8 cellular contexts compared by ENCODE assay signal in the genomic region with DNA sequence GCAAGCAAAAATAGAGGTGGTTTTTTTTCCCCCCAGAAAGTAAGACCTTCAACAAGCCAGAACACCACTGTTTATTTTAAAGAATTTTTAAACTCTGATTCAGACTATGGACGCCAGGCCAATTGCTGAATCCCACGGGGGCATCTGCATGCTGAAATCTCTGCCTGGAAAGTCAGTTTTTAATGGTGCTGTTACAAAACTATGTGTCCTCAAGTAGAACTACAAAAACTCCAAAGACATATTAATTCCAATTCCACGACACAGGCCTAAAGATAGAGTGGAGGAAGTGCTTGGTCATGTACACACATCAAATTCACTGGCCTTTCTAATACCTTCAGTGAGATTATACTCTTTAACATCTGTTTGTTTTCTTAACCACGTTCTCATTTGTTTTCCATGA.
DNase-seq lines count a peak whose midpoint lies in the region; ATAC-seq and TF ChIP-seq lines count a peak whose summit lies in the region.

No MANE protein-coding gene starts in this region.

- H3K27me3 Mint-ChIP-seq in CD8-positive, alpha-beta T cell (ENCODE audit: low read depth) = no peaks in the 10 kb centered on the region

- peak overlapping the region; percentile 83 for H3K27ac Mint-ChIP-seq in CD8-positive, alpha-beta T cell

- no peak for DNase-seq in CD8-positive, alpha-beta T cell
- DNase-seq in Peyer's patch = peak in 1 of 3 donors; percentile 49
- DNase-seq in Right ventricle myocardium inferior (ENCODE audit: missing footprints) = peak; percentile 68
- DNase-seq in Kasumi-1 (lab: John Stamatoyannopoulos, UW) = no peak
- DNase-seq in GM13977 (ENCODE audit: low spot score) = no peak

- H3K4me3 ChIP-seq in CD8-positive, alpha-beta T cell (ENCODE audit: low read depth, low read length) = no peak overlapping the region
- H3K4me3 ChIP-seq in Peyer's patch (no peak overlapping the region), rectal smooth muscle tissue (ENCODE audit: low read length) (no peak overlapping the region)

- no peak overlapping the region for H3K9ac ChIP-seq in rectal smooth muscle tissue (ENCODE audit: low read length)

- H3K36me3 Mint-ChIP-seq in CD8-positive, alpha-beta T cell = no peaks in the 10 kb centered on the region

- H3K4me3 Mint-ChIP-seq in CD8-positive, alpha-beta T cell = no peak overlapping the region

- peak overlapping the region; percentile 6 for H3K27ac ChIP-seq in CD8-positive, alpha-beta T cell (ENCODE audit: low read depth, low read length)
- H3K27ac ChIP-seq in Peyer's patch (peak overlapping the region in 3 of 4 donors; percentile 37 to 67 (median 44)), rectal smooth muscle tissue (ENCODE audit: low read depth, low read length) (peak overlapping the region; percentile 43)

- CTCF ChIA-PET in CD8-positive, alpha-beta T cell (lab: Charles Lee) = no interaction called here

- POLR2A ChIA-PET in CD8-positive, alpha-beta T cell (lab: Charles Lee) = no interaction called here

- no peaks in the 10 kb centered on the region for H3K9me3 Mint-ChIP-seq in CD8-positive, alpha-beta T cell

- no peaks in the 10 kb centered on the region for H3K9me3 ChIP-seq in CD8-positive, alpha-beta T cell (ENCODE audit: low read length)
- no peaks in the 10 kb centered on the region for H3K9me3 ChIP-seq in Peyer's patch

- peaks cover 36% of the 10 kb centered on the region for H3K4me1 Mint-ChIP-seq in CD8-positive, alpha-beta T cell (ENCODE audit: low read depth)

- ATAC-seq in CD8-positive, alpha-beta T cell = no peak
- ATAC-seq in Right ventricle myocardium inferior (peak; percentile 71), HG03457 (IDR thresholded peaks at IDR 0.05; ENCODE audit: unreplicated experiment) (no peak), HG03108 (IDR thresholded peaks at IDR 0.05; ENCODE audit: unreplicated experiment) (no peak)

- no peaks in the 10 kb centered on the region for H3K27me3 ChIP-seq in CD8-positive, alpha-beta T cell (ENCODE audit: insufficient read depth, low read length)
- H3K27me3 ChIP-seq in Peyer's patch (no peaks in the 10 kb centered on the region), rectal smooth muscle tissue (ENCODE audit: control insufficient read depth, insufficient read depth, low read length) (no peaks in the 10 kb centered on the region)

- peaks cover 18% of the 10 kb centered on the region for H3K4me1 ChIP-seq in CD8-positive, alpha-beta T cell (ENCODE audit: insufficient read depth, low read length)
- H3K4me1 ChIP-seq in Peyer's patch = no peaks in the 10 kb centered on the region
- H3K4me1 ChIP-seq in rectal smooth muscle tissue (ENCODE audit: control insufficient read depth, insufficient read depth, low read length) = no peaks in the 10 kb centered on the region

- no peak for TF ChIP-seq CTCF in CD8-positive, alpha-beta T cell (IDR thresholded peaks at IDR 0.05)
- TF ChIP-seq CTCF in Peyer's patch (IDR thresholded peaks at IDR 0.05) = no peak
- TF ChIP-seq CTCF in GM13977 (IDR thresholded peaks at IDR 0.05; ENCODE audit: extremely low read depth, insufficient read depth, missing control alignments) = no peak

- in situ Hi-C loops in GM13977 (cut with MboI; ENCODE audit: low pct_unique_long_range_greater_than_20kb, low sequenced_read_pairs, unreplicated experiment) = no loop called here

- TF ChIP-seq POLR2A in Peyer's patch (IDR thresholded peaks at IDR 0.05) = no peak

- H3K36me3 ChIP-seq in CD8-positive, alpha-beta T cell (ENCODE audit: insufficient read depth, low read length) = no peaks in the 10 kb centered on the region
- H3K36me3 ChIP-seq in Peyer's patch (no peaks in the 10 kb centered on the region), rectal smooth muscle tissue (ENCODE audit: control insufficient read depth, insufficient read depth, low read length) (no peaks in the 10 kb centered on the region)

- intact Hi-C loops in CD8-positive, alpha-beta T cell (cut with DNase I, micrococcal nuclease) = no loop called here
- intact Hi-C loops in Right ventricle myocardium inferior (cut with DNase I) = loop anchor here (5.0 to 10.0 kb wide), 2 partner anchors 173 to 395 kb away; no protein-coding TSS in a partner anchor
